In genomic region chr1:159889821-159890252, GRCh38 we compare ENCODE assay signal across 8 cellular contexts. TPM values are rescaled to one million over a fixed set of nuclear protein-coding genes. Genes with fewer than 3 reads are reported as not detected.
DNase-seq lines count a peak whose midpoint lies in the region; ATAC-seq, FAIRE-seq and TF ChIP-seq lines count a peak whose summit lies in the region.

No MANE protein-coding gene starts in this region.

- intact Hi-C loops in gastrocnemius medialis (cut with DNase I; ENCODE audit: low total_unique reads): loop anchor here (2.0 kb wide), 1 partner anchor 23 kb away; no protein-coding TSS in a partner anchor

- peak; percentile 74 for ATAC-seq in GM19324 (IDR thresholded peaks at IDR 0.05; ENCODE audit: low FRiP score, unreplicated experiment)
- peak; percentile 93 for ATAC-seq in HG03159 (IDR thresholded peaks at IDR 0.05; ENCODE audit: unreplicated experiment)
- peak; percentile 72 to 81 for ATAC-seq in gastrocnemius medialis

- no peaks in the 10 kb centered on the region for H3K27me3 ChIP-seq in SJSA1 (replicated peaks)
- H3K27me3 ChIP-seq in gastrocnemius medialis: no peaks in the 10 kb centered on the region

- no peaks in the 10 kb centered on the region for H3K36me3 ChIP-seq in SJSA1
- no peaks in the 10 kb centered on the region for H3K36me3 ChIP-seq in gastrocnemius medialis

- H3K4me3 ChIP-seq in SJSA1 (no peak overlapping the region), foreskin fibroblast (ENCODE audit: low read depth in 1 of 2, low read length in 2 of 2) (no peak overlapping the region), gastrocnemius medialis (no peak overlapping the region)

- H3K27ac ChIP-seq in SJSA1 (peak overlapping the region; percentile 64), gastrocnemius medialis (peak overlapping the region; percentile 58 to 71 (median 66))

- in situ Hi-C loops in gastrocnemius medialis (cut with MboI; ENCODE audit: low sequenced_read_pairs in 4 of 4): loop anchor here (5.0 to 10.0 kb wide), 3 partner anchors 88 to 95 kb away; partner anchors contain the start of gene FCRL6 (in 1 of the 4)

- H3K4me1 ChIP-seq in SJSA1 (replicated peaks): peaks cover 14% of the 10 kb centered on the region
- H3K4me1 ChIP-seq in gastrocnemius medialis: peaks cover 3 to 13% of the 10 kb centered on the region in 2 donors

- H3K9me3 ChIP-seq in SJSA1 (replicated peaks) (no peaks in the 10 kb centered on the region), gastrocnemius medialis (no peaks in the 10 kb centered on the region)

- FAIRE-seq in D721Med (lab: Jason Lieb, UNC): no peak

- DNase-seq in COR-L47 (lab: John Stamatoyannopoulos, UW): peak; percentile 7
- DNase-seq in SJSA1 (ENCODE audit: low read depth in 1 of 2, low spot score in 2 of 2): peak; percentile 62 to 84
- peak; percentile 94 to 96 for DNase-seq in foreskin fibroblast
- no peak for DNase-seq in gastrocnemius medialis
- no peak for DNase-seq in D721Med (ENCODE audit: insufficient read length, low spot score)
- DNase-seq in activated CD8-positive, alpha-beta memory T cell treated with anti-CD3 and anti-CD28 coated beads for 24 hours: no peak

- peak in 1 of 2 donors; percentile 49 for TF ChIP-seq POLR2A in gastrocnemius medialis (IDR thresholded peaks at IDR 0.05)

- TF ChIP-seq CTCF in foreskin fibroblast (IDR thresholded peaks at IDR 0.05; ENCODE audit: low read depth, low read length) (no peak), gastrocnemius medialis (IDR thresholded peaks at IDR 0.05 in 4 of 5, conservative IDR thresholded peaks at IDR 0.05 in 1 of 5) (no peak), D721Med (IDR thresholded peaks at IDR 0.05; ENCODE audit: insufficient read depth, missing control alignments) (no peak)

RNA-seq across cellular contexts. Expression of gene CFAP45, which starts 10.1 kb away (rescaled TPM):
- total RNA-seq in SJSA1 (2014; rRNA removed; shearing (Covaris generic)): 0.61 TPM in 1 of 2 replicates, not detected in the other
- total RNA-seq in gastrocnemius medialis: not detected

RNA-seq across cellular contexts. Expression of gene VSIG8, which starts 27.4 kb away (rescaled TPM):
- not detected in 2 replicates for total RNA-seq in SJSA1 (2014; rRNA removed; shearing (Covaris generic))
- not detected for total RNA-seq in gastrocnemius medialis

RNA-seq across cellular contexts. Expression of gene TAGLN2, which starts 35.5 kb away (rescaled TPM):
- 601 and 809 TPM in 2 replicates for total RNA-seq in SJSA1 (2014; rRNA removed; shearing (Covaris generic))
- total RNA-seq in gastrocnemius medialis: 10 to 100 TPM; 28.8 to 48.2 (median 37.5) TPM

RNA-seq across cellular contexts. Expression of gene IGSF9, which starts 55.6 kb away (rescaled TPM):
- 0.16 TPM in 1 of 2 replicates, not detected in the other for total RNA-seq in SJSA1 (2014; rRNA removed; shearing (Covaris generic))
- total RNA-seq in gastrocnemius medialis: under 1 TPM in 2 of 4 donors, not detected in 2; 0.10 to 0.11 TPM

Comparison
In these comparisons a context has a peak if more than half of its experiments do, and no peak if none do; other contexts are left out.
1. DNase-seq: peak in COR-L47 (single experiment), SJSA1 (2 of 2) and foreskin fibroblast (2 of 2); none in gastrocnemius medialis (0 of 2), D721Med (single experiment) and activated CD8-positive, alpha-beta memory T cell treated with anti-CD3 and anti-CD28 coated beads for 24 hours (single experiment).
2. RNA of gene TAGLN2, which starts 35.5 kb away (total RNA-seq): 601 to 809 TPM in SJSA1; 28.8 to 48.2 TPM in gastrocnemius medialis; every median in the first group is over 10 times any median in the second.
3. Peak in every context shown above with its lines, with median percentiles within 50 percentile points of each other: ATAC-seq.